8 cellular contexts compared by ENCODE assay signal in the genomic region with DNA sequence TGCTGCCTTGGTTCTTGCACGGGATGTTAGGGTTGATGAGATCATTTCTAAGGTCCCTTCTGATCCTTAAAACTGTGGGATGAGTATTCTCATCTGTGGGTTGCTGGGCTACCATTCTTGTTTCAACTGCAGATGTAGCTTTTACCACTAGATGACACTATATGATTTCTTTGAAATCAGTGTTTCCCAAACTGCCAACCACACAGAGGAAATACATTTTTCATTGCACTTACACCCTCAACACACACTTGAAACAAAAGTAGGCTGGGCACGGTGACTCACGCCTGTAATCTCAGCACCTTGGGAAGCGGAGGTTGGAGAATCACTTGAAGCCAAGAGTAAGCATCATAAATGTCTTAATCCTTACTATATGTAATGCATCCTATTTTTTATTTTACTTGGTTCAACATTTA. TPM values are rescaled to one million over a fixed set of nuclear protein-coding genes. Genes with fewer than 3 reads are reported as not detected.
DNase-seq lines count a peak whose midpoint lies in the region; ATAC-seq, FAIRE-seq and TF ChIP-seq lines count a peak whose summit lies in the region.

No MANE protein-coding gene starts in this region.

- H3K27me3 ChIP-seq in neural cell (ENCODE audit: insufficient read depth, low read depth, low read length): no peaks in the 10 kb centered on the region

- H3K9me3 ChIP-seq in T-helper 17 cell (ENCODE audit: control insufficient read depth, low read length, poor library complexity, severe bottlenecking): no peaks in the 10 kb centered on the region
- H3K9me3 ChIP-seq in neural cell (ENCODE audit: low read length): no peaks in the 10 kb centered on the region

- H3K4me1 Mint-ChIP-seq in T-helper 17 cell: peaks cover 25% of the 10 kb centered on the region
- peaks cover 18 to 25% of the 10 kb centered on the region in 2 donors for H3K4me1 Mint-ChIP-seq in effector memory CD8-positive, alpha-beta T cell (ENCODE audit: low read depth in 2 of 2)

- no peak overlapping the region for H3K4me3 Mint-ChIP-seq in T-helper 17 cell
- no peak overlapping the region for H3K4me3 Mint-ChIP-seq in effector memory CD8-positive, alpha-beta T cell

- H3K36me3 ChIP-seq in neural cell (ENCODE audit: insufficient read depth, low read length): no peaks in the 10 kb centered on the region

- no peak overlapping the region for H3K9ac ChIP-seq in neural cell (ENCODE audit: low read length)

- no peak overlapping the region for H3K27ac Mint-ChIP-seq in T-helper 17 cell
- peak overlapping the region in 1 of 2 donors; percentile 22 for H3K27ac Mint-ChIP-seq in effector memory CD8-positive, alpha-beta T cell

- H3K4me2 ChIP-seq in neural cell (ENCODE audit: low read length): no peak overlapping the region

- peak; percentile 81 for TF ChIP-seq RAD21 in neural cell (conservative IDR thresholded peaks at IDR 0.05)

- no peak for TF ChIP-seq EP300 in neural cell (conservative IDR thresholded peaks at IDR 0.05; ENCODE audit: poor library complexity, severe bottlenecking)

- H3K36me3 Mint-ChIP-seq in T-helper 17 cell (ENCODE audit: low read depth): peaks cover 5% of the 10 kb centered on the region
- peaks cover 45% of the 10 kb centered on the region for H3K36me3 Mint-ChIP-seq in effector memory CD8-positive, alpha-beta T cell (ENCODE audit: insufficient read depth)

- peaks cover 5% of the 10 kb centered on the region for H3K79me2 ChIP-seq in neural cell (replicated peaks; ENCODE audit: insufficient read depth, low read length)

- H4K20me1 ChIP-seq in neural cell (ENCODE audit: insufficient read depth): no peaks in the 10 kb centered on the region

- ATAC-seq in T-helper 17 cell (peak; percentile 59), GM18907 (IDR thresholded peaks at IDR 0.05; ENCODE audit: unreplicated experiment) (no peak)
- ATAC-seq in effector memory CD8-positive, alpha-beta T cell (replicated peaks): peak; percentile 67

- H2AFZ ChIP-seq in neural cell (ENCODE audit: low read depth, low read length): no peak overlapping the region

- no peaks in the 10 kb centered on the region for H3F3A ChIP-seq in neural cell (ENCODE audit: insufficient read depth, low read length, poor library complexity, severe bottlenecking)

- H3K27me3 Mint-ChIP-seq in T-helper 17 cell: no peaks in the 10 kb centered on the region
- H3K27me3 Mint-ChIP-seq in effector memory CD8-positive, alpha-beta T cell: no peaks in the 10 kb centered on the region

- DNase-seq in D341Med (ENCODE audit: low spot score) (peak; percentile 41), HTR-8/SVneo (ENCODE audit: insufficient read length, low spot score) (peak; percentile 63), T-helper 17 cell (no peak), NK-92 (lab: John Stamatoyannopoulos, UW; ENCODE audit: unreplicated experiment) (no peak), UCSD-AML1 (lab: John Stamatoyannopoulos, UW; ENCODE audit: unreplicated experiment) (no peak)
- DNase-seq in effector memory CD8-positive, alpha-beta T cell: no peak

- FAIRE-seq in HTR-8/SVneo (lab: Jason Lieb, UNC): no peak

- no peaks in the 10 kb centered on the region for H3K9me3 Mint-ChIP-seq in effector memory CD8-positive, alpha-beta T cell

- H3K27ac ChIP-seq in neural cell (ENCODE audit: low read length): no peak overlapping the region

- H3K9me2 ChIP-seq in neural cell (ENCODE audit: insufficient read depth, low read length): no peaks in the 10 kb centered on the region

- peak; percentile 78 for TF ChIP-seq CTCF in neural cell (IDR thresholded peaks at IDR 0.05; ENCODE audit: poor library complexity, severe bottlenecking)

- H3K4me3 ChIP-seq in neural cell (ENCODE audit: low read length): no peak overlapping the region

TF ChIP-seq in neural cell, 6 proteins besides CTCF, POLR2A, EP300 and RAD21:
- peak; percentile 76 for TF ChIP-seq SMC3 (conservative IDR thresholded peaks at IDR 0.05; ENCODE audit: poor library complexity)
- no peak for TF ChIP-seq EZH2 (IDR thresholded peaks at IDR 0.05; ENCODE audit: borderline replicate concordance, insufficient read depth, low read length, poor library complexity, severe bottlenecking)
- TF ChIP-seq TAF1 (IDR thresholded peaks at IDR 0.05; ENCODE audit: low read depth): no peak
- TF ChIP-seq, protein P1, sequence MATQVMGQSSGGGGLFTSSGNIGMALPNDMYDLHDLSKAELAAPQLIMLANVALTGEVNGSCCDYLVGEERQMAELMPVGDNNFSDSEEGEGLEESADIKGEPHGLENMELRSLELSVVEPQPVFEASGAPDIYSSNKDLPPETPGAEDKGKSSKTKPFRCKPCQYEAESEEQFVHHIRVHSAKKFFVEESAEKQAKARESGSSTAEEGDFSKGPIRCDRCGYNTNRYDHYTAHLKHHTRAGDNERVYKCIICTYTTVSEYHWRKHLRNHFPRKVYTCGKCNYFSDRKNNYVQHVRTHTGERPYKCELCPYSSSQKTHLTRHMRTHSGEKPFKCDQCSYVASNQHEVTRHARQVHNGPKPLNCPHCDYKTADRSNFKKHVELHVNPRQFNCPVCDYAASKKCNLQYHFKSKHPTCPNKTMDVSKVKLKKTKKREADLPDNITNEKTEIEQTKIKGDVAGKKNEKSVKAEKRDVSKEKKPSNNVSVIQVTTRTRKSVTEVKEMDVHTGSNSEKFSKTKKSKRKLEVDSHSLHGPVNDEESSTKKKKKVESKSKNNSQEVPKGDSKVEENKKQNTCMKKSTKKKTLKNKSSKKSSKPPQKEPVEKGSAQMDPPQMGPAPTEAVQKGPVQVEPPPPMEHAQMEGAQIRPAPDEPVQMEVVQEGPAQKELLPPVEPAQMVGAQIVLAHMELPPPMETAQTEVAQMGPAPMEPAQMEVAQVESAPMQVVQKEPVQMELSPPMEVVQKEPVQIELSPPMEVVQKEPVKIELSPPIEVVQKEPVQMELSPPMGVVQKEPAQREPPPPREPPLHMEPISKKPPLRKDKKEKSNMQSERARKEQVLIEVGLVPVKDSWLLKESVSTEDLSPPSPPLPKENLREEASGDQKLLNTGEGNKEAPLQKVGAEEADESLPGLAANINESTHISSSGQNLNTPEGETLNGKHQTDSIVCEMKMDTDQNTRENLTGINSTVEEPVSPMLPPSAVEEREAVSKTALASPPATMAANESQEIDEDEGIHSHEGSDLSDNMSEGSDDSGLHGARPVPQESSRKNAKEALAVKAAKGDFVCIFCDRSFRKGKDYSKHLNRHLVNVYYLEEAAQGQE (IDR thresholded peaks at IDR 0.05; ENCODE audit: borderline replicate concordance): no peak

RNA-seq across cellular contexts. Expression of a gene that starts 15.3 kb away (rescaled TPM):
- 10 to 100 TPM; 34.4 to 43.4 TPM for total RNA-seq in T-helper 17 cell
- 45.5 and 62.1 TPM in 2 replicates for polyA plus RNA-seq in neural cell
- 44.6 and 48.4 TPM in 2 replicates for polyA minus RNA-seq in neural cell

Comparison
In these comparisons a context has a peak if more than half of its experiments do, and no peak if none do; other contexts are left out.
1. DNase-seq: peak in D341Med (single experiment) and HTR-8/SVneo (single experiment); none in T-helper 17 cell (0 of 3), effector memory CD8-positive, alpha-beta T cell (0 of 3), NK-92 (single experiment) and UCSD-AML1 (single experiment).